Comparison of ENCODE assay signal across 16 cellular contexts in the genomic region with DNA sequence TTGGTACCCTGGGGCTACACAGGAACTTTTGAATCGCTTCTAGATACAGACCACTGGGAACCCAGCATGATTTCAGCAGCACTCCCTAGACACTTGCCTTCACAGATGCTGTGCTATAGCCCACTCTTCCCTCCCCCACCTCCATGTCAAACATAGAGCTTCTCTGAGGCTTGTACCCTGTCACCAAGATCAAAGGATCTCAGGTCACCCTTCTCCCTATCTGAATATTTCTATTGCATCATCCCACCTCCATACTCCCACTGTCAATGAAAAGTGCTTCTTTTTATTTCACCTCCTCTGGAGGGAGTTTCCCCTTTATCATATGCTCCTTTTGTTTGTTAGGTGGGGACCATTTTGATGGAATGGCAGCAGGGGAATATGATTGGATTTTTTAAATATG. TPM values are rescaled to one million over a fixed set of nuclear protein-coding genes. Genes with fewer than 3 reads are reported as not detected.
"Had no signal": no experiment of that assay in that cellular context is flagged by ENCODE, and none has a peak within 500 bp of the region (broad histone marks: within the 10 kb centered on the region; RNA-seq: fewer than 3 reads in every experiment).

No MANE protein-coding gene starts in this region.

- ATAC-seq: stimulated activated memory B cell treated with anti-CD40 and anti-IgM and Interleukin-4, amounts not matched to agents 10 μg/mL and 1 μg/mL and 100 μg/mL, for 72 hours had no signal

- H3K27ac ChIP-seq: brain microvascular endothelial cell, dorsolateral prefrontal cortex, left ventricle myocardium inferior, sigmoid colon, SK-N-MC, thyroid gland had no signal

- H3K4me3 Mint-ChIP-seq: immature natural killer cell; nephron progenitor cell; stimulated activated memory B cell treated with anti-CD40 and anti-IgM and Interleukin-4, amounts not matched to agents 10 μg/mL and 1 μg/mL and 100 μg/mL, for 72 hours; T-helper 2 cell treated with Interferon-gamma antibody and Interleukin-4, amounts not matched to agents 5 μg/mL and 100 μg/mL, for 36 hours had no signal

- DNase-seq: activated effector memory CD4-positive, alpha-beta T cell treated with Interleukin-2 at 50 U/mL for 16 hours; aorta; central memory CD4-positive, alpha-beta T cell; immature natural killer cell; left ventricle myocardium inferior; sigmoid colon had no signal

- H3K27ac Mint-ChIP-seq: immature natural killer cell; nephron progenitor cell; stimulated activated memory B cell treated with anti-CD40 and anti-IgM and Interleukin-4, amounts not matched to agents 10 μg/mL and 1 μg/mL and 100 μg/mL, for 72 hours; T-helper 2 cell treated with Interferon-gamma antibody and Interleukin-4, amounts not matched to agents 5 μg/mL and 100 μg/mL, for 36 hours had no signal

- H3K4me1 Mint-ChIP-seq: immature natural killer cell; nephron progenitor cell; stimulated activated memory B cell treated with anti-CD40 and anti-IgM and Interleukin-4, amounts not matched to agents 10 μg/mL and 1 μg/mL and 100 μg/mL, for 72 hours had no signal

RNA-seq across cellular contexts. Expression of a gene that starts 29.2 kb away (rescaled TPM):
- total RNA-seq: activated CD8-positive, alpha-beta memory T cell treated with anti-CD3 and anti-CD28 coated beads for 36 hours; fibroblast of villous mesenchyme; myocyte had no signal
